Comparison of ENCODE assay signal across 24 cellular contexts in the genomic region with DNA sequence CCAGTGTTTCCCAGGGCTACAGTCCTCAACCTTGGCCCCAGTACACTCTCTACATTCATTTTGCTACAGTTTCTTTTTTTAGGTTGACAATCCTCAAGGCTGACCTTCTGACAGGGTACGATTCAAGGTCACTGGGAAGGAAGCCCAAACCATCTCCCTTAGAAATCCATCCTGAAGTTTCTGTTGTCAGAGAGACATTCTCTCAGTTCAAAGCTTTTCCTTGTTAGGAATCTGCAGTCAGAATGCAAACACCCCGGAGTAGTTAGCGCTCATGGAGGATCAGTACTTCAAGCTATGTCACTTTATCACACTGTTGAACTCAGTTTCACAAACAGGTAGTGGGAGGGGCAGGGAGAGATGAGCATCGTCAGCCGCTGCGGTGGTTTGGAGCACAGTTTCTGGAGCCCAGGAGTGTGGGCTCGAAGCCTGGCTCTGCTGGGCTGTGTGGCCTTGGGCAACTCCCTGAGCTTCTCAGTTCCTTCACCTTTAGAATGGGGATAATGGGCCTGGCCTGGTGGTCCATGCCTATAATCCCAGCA. TPM values are rescaled to one million over a fixed set of nuclear protein-coding genes. Genes with fewer than 3 reads are reported as not detected.
DNase-seq lines count a peak whose midpoint lies in the region; ATAC-seq and TF ChIP-seq lines count a peak whose summit lies in the region.
"Had no signal": no experiment of that assay in that cellular context is flagged by ENCODE, and none has a peak within 500 bp of the region (broad histone marks: within the 10 kb centered on the region; RNA-seq: fewer than 3 reads in every experiment).

No MANE protein-coding gene starts in this region.

- H3K9me3 ChIP-seq in IMR-90 (ENCODE audit: control insufficient read depth, insufficient read depth, low read length) (no peaks in the 10 kb centered on the region), thyroid gland (no peaks in the 10 kb centered on the region)
- H3K9me3 ChIP-seq: colonic mucosa, pancreas, upper lobe of left lung had no signal

- H3K79me2 ChIP-seq in ACC112 (ENCODE audit: control insufficient read depth, insufficient read depth, low read length, unreplicated experiment) = no peaks in the 10 kb centered on the region

- H4K5ac ChIP-seq in IMR-90 (ENCODE audit: low read depth, low read length) = peak overlapping the region; percentile 64; the same call in 1 of the 2 replicates

- H2BK5ac ChIP-seq in IMR-90 (ENCODE audit: low read depth, low read length, poor library complexity, severe bottlenecking) = no peak overlapping the region

- no peak overlapping the region for H3K27ac ChIP-seq in ACC112 (ENCODE audit: low read depth, low read length)
- no peak overlapping the region for H3K27ac ChIP-seq in IMR-90 (ENCODE audit: insufficient read depth, low read length)
- H3K27ac ChIP-seq in thyroid gland = no peak overlapping the region
- H3K27ac ChIP-seq: colonic mucosa, foreskin keratinocyte, upper lobe of left lung had no signal

- H2BK15ac ChIP-seq in IMR-90 (ENCODE audit: low read depth, low read length) = peak overlapping the region; percentile 36; the same call in 1 of the 3 replicates

- TF ChIP-seq POLR2A in IMR-90 (IDR thresholded peaks at IDR 0.05; ENCODE audit: low read depth, low read length) = no peak
- no peak for TF ChIP-seq POLR2A in thyroid gland (IDR thresholded peaks at IDR 0.05)

- H3K27me3 ChIP-seq in ACC112 (ENCODE audit: insufficient read depth, low read length) (no peaks in the 10 kb centered on the region), IMR-90 (ENCODE audit: control insufficient read depth, insufficient read depth, low read length) (no peaks in the 10 kb centered on the region), thyroid gland (no peaks in the 10 kb centered on the region)
- H3K27me3 ChIP-seq: colonic mucosa, foreskin keratinocyte, pancreas, upper lobe of left lung had no signal

- in situ Hi-C loops in IMR-90 (cut with MboI; ENCODE audit: low sequenced_read_pairs) = loop anchor here (10.0 kb wide), 1 partner anchor 60 kb away; a partner anchor contains a TSS
- in situ Hi-C loops in KBM-7 (cut with MboI; ENCODE audit: low pct_unique_long_range_greater_than_20kb, low sequenced_read_pairs) = no loop called here

- peak overlapping the region; percentile 11; the same call in 1 of the 2 replicates for H3K4ac ChIP-seq in IMR-90 (ENCODE audit: low read depth, low read length)

- no peak overlapping the region for H3K56ac ChIP-seq in IMR-90 (ENCODE audit: extremely low read depth, insufficient read depth, low read length)

- H3K36me3 ChIP-seq in ACC112 (ENCODE audit: insufficient read depth, low read length) (no peaks in the 10 kb centered on the region), IMR-90 (ENCODE audit: control insufficient read depth, insufficient read depth, low read length) (no peaks in the 10 kb centered on the region), thyroid gland (no peaks in the 10 kb centered on the region)
- H3K36me3 ChIP-seq: colonic mucosa, pancreas, upper lobe of left lung had no signal

- WGBS in IMR-90 (ENCODE audit: extremely low coverage in 2 of 2, insufficient read length in 1 of 2), 2 experiments = no CpG with 5 or more reads among the region's 7 CpGs
- 70 to 79% methylated on average over 7 of the region's 7 CpGs for WGBS in thyroid gland, 2 donors

- intact Hi-C loops in IMR-90 (cut with micrococcal nuclease) (no loop called here), thyroid gland (cut with DNase I) (no loop called here)

- H2AK9ac ChIP-seq in IMR-90 (replicated peaks; ENCODE audit: low read depth, low read length, poor library complexity) = no peak overlapping the region

- no peak overlapping the region; the same call in 1 of the 2 replicates for H4K91ac ChIP-seq in IMR-90 (ENCODE audit: insufficient read depth, low read depth, low read length)

- H3K4me3 ChIP-seq in ACC112 (ENCODE audit: low read depth, low read length) (no peak overlapping the region), IMR-90 (ENCODE audit: insufficient read depth, low read depth, low read length) (no peak overlapping the region), fibroblast of mammary gland (ENCODE audit: control insufficient read depth, low read depth, low read length) (no peak overlapping the region), thyroid gland (replicated peaks in 1 of 3) (no peak overlapping the region)
- H3K4me3 ChIP-seq: colonic mucosa, pancreas, upper lobe of left lung had no signal

- no peak for TF ChIP-seq CTCF in IMR-90 (conservative IDR thresholded peaks at IDR 0.05; ENCODE audit: low read depth, low read length)
- TF ChIP-seq CTCF in fibroblast of mammary gland (conservative IDR thresholded peaks at IDR 0.05; ENCODE audit: control insufficient read depth, insufficient read depth, low read depth, low read length) = no peak
- no peak for TF ChIP-seq CTCF in thyroid gland (IDR thresholded peaks at IDR 0.05)

- POLR2A ChIA-PET in IMR-90 (lab: Charles Lee; ENCODE audit: unreplicated experiment) = no interaction called here

- no peak for ATAC-seq in IMR-90 (ENCODE audit: low read depth)
- ATAC-seq: activated CD8-positive, alpha-beta T cell treated with anti-CD3 and anti-CD28 coated beads for 36 hours; CD8-positive, alpha-beta T cell; foreskin keratinocyte; pancreas; stimulated activated memory B cell treated with anti-CD40 and anti-IgM and Interleukin-4, amounts not matched to agents 10 μg/mL and 1 μg/mL and 100 μg/mL, for 72 hours had no signal

- peak overlapping the region; percentile 11; the same call in 1 of the 2 replicates for H2BK20ac ChIP-seq in IMR-90 (ENCODE audit: low read depth, low read length)

- H3K23ac ChIP-seq in IMR-90 (ENCODE audit: low read depth, low read length) = no peak overlapping the region; the same call in 1 of the 2 replicates

- no peak for TF ChIP-seq RAD21 in IMR-90 (IDR thresholded peaks at IDR 0.05; ENCODE audit: low read length)

- H2AK5ac ChIP-seq in IMR-90 (ENCODE audit: low read depth, low read length) = peak overlapping the region; percentile 7; the same call in 1 of the 2 replicates

- H2BK120ac ChIP-seq in IMR-90 (ENCODE audit: low read depth, low read length) = peak overlapping the region; percentile 36; the same call in 1 of the 2 replicates

- H3K9me1 ChIP-seq in IMR-90 (ENCODE audit: insufficient read depth, low read length) = no peaks in the 10 kb centered on the region; the same call in 1 of the 2 replicates

- CTCF ChIA-PET in IMR-90 (lab: Yijun Ruan, JAX) = no interaction called here

- peaks cover 50% of the 10 kb centered on the region for H3K4me1 ChIP-seq in ACC112 (ENCODE audit: control insufficient read depth, insufficient read depth, low read length, unreplicated experiment)
- peaks cover 18% of the 10 kb centered on the region for H3K4me1 ChIP-seq in IMR-90 (ENCODE audit: control insufficient read depth, insufficient read depth, low read length)
- peaks cover 0 to 19% of the 10 kb centered on the region in 2 donors for H3K4me1 ChIP-seq in thyroid gland
- H3K4me1 ChIP-seq: pancreas had no signal

- DNase-seq in IMR-90 = no peak
- DNase-seq in fibroblast of mammary gland (ENCODE audit: low read depth) = peak; percentile 39
- DNase-seq in pons (ENCODE audit: low spot score) = peak; percentile 30
- DNase-seq in epidermal melanocyte (ENCODE audit: insufficient read length, low spot score) = no peak
- no peak for DNase-seq in NK-92 (lab: John Stamatoyannopoulos, UW; ENCODE audit: unreplicated experiment)
- DNase-seq in KBM-7 = no peak
- no peak for DNase-seq in thyroid gland
- DNase-seq: ACHN; activated B cell treated with CpG ODN at 0.5 μM for 24 hours; activated CD8-positive, alpha-beta T cell treated with anti-CD3 and anti-CD28 coated beads for 36 hours; activated T-cell treated with anti-CD3 and anti-CD28 coated beads, Interleukin-2, amount 50 U/mL, for 24 hours; CD8-positive, alpha-beta T cell; colonic mucosa; DMS79 treated with DMSO at 0.1 percent for 48 hours; foreskin keratinocyte; GOT3; MV-4-11; NCI-H187 treated with DMSO at 0.1 percent for 48 hours; upper lobe of left lung had no signal

- peak overlapping the region; percentile 10 for H2AFZ ChIP-seq in ACC112 (ENCODE audit: low read length, unreplicated experiment)
- no peak overlapping the region for H2AFZ ChIP-seq in IMR-90 (replicated peaks; ENCODE audit: low read length, poor library complexity)

- H3K9ac ChIP-seq in IMR-90 (ENCODE audit: low read depth, low read length) = no peak overlapping the region

- no peak overlapping the region for H3K4me2 ChIP-seq in IMR-90 (ENCODE audit: low read depth, low read length)

- peak overlapping the region in 1 of 2 experiments; percentile 53; a peak in 1 of 4 replicates for H4K8ac ChIP-seq in IMR-90 (ENCODE audit: low read depth in 2 of 2, low read length in 2 of 2)

- peak overlapping the region; percentile 77; the same call in 1 of the 2 replicates for H3K18ac ChIP-seq in IMR-90 (ENCODE audit: low read depth, low read length)

- no TSS peak for BruUV-seq in IMR-90 (replicated peaks; lab: Mats Ljungman, UMichigan)

- H3K79me1 ChIP-seq in IMR-90 (ENCODE audit: low read depth in 1 of 2, low read length in 2 of 2) = no peaks in the 10 kb centered on the region

- dilution Hi-C loops in IMR-90 (cut with HindIII; ENCODE audit: low sequenced_read_pairs, unreplicated experiment) = no loop called here

- no peaks in the 10 kb centered on the region for H4K20me1 ChIP-seq in IMR-90 (ENCODE audit: insufficient read depth, low read length)

- H3K14ac ChIP-seq in IMR-90 (replicated peaks; ENCODE audit: low read depth, low read length) = peak overlapping the region; percentile 70; the same call in 1 of the 2 replicates

TF ChIP-seq in IMR-90, 13 proteins besides CTCF, POLR2A, EP300 and RAD21:
- TF ChIP-seq, protein P1, sequence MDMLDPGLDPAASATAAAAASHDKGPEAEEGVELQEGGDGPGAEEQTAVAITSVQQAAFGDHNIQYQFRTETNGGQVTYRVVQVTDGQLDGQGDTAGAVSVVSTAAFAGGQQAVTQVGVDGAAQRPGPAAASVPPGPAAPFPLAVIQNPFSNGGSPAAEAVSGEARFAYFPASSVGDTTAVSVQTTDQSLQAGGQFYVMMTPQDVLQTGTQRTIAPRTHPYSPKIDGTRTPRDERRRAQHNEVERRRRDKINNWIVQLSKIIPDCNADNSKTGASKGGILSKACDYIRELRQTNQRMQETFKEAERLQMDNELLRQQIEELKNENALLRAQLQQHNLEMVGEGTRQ (IDR thresholded peaks at IDR 0.05; ENCODE audit: low read depth, low read length) = no peak

RNA-seq across cellular contexts. Expression of a gene that starts 4.2 kb away (rescaled TPM):
- total RNA-seq in IMR-90 (2012; rRNA removed) (0.18 TPM in 1 of 2 replicates, not detected in the other), thyroid gland (1 to 10 TPM in 1 of 4 donors, under 1 TPM in 3; 0.73 to 1.1 (median 0.88) TPM)
- polyA plus RNA-seq in IMR-90 (2012; rRNA removed) = 0.03 TPM in 1 of 2 replicates, not detected in the other
- polyA plus RNA-seq in IMR-90 (2012; cell fraction: cytosol; rRNA removed) = 0.05 TPM in 1 of 2 replicates, not detected in the other
- polyA plus RNA-seq in IMR-90 (2012; cell fraction: nucleus; rRNA removed; ENCODE audit: low replicate concordance) = 0.34 and 0.55 TPM in 2 replicates
- total RNA-seq: activated CD8-positive, alpha-beta T cell treated with anti-CD3 and anti-CD28 coated beads for 36 hours; CD8-positive, alpha-beta T cell; NCI-H460 had no signal

RNA-seq across cellular contexts. Expression of a gene that starts 39.1 kb away (rescaled TPM):
- not detected in 2 replicates for total RNA-seq in IMR-90 (2012; rRNA removed)
- polyA plus RNA-seq in IMR-90 (2012; rRNA removed) = not detected in 2 replicates
- polyA plus RNA-seq in IMR-90 (2012; cell fraction: cytosol; rRNA removed) = not detected in 2 replicates
- polyA plus RNA-seq in IMR-90 (2012; cell fraction: nucleus; rRNA removed; ENCODE audit: low replicate concordance) = not detected in 2 replicates
- under 1 TPM in 2 of 4 donors, not detected in 2; 0.22 to 0.58 TPM for total RNA-seq in thyroid gland
- total RNA-seq: activated B cell treated with CpG ODN at 0.5 μM for 24 hours; CD8-positive, alpha-beta T cell; colonic mucosa; foreskin keratinocyte; NCI-H460; pancreas; upper lobe of left lung had no signal
- polyA plus RNA-seq: foreskin keratinocyte, IgD-negative memory B cell, pancreas had no signal

Comparison
In these comparisons a context has a peak if more than half of its experiments do, and no peak if none do; other contexts are left out.
1. DNase-seq: peak in fibroblast of mammary gland (single experiment) and pons (single experiment); none in IMR-90 (single experiment), epidermal melanocyte (single experiment), NK-92 (single experiment), KBM-7 (single experiment) and thyroid gland (0 of 2).